In genomic region chr5:39016587-39017275, GRCh38 we compare ENCODE assay signal across 10 cellular contexts. TPM values are rescaled to one million over a fixed set of nuclear protein-coding genes. Genes with fewer than 3 reads are reported as not detected.
DNase-seq lines count a peak whose midpoint lies in the region; ATAC-seq and TF ChIP-seq lines count a peak whose summit lies in the region.
"Had no signal": no experiment of that assay in that cellular context is flagged by ENCODE, and none has a peak within 500 bp of the region (broad histone marks: within the 10 kb centered on the region; RNA-seq: fewer than 3 reads in every experiment).

No MANE protein-coding gene starts in this region.

- no TSS peak for BruUV-seq in PC-3 (replicated peaks; lab: Mats Ljungman, UMichigan)

- DNase-seq in NOMO-1 treated with DMSO at 0.1 percent for 48 hours (lab: John Stamatoyannopoulos, UW; ENCODE audit: unreplicated experiment) (peak; percentile 35), NOMO-1 treated with dmso at 0.1 percent for 144 hours (lab: John Stamatoyannopoulos, UW; ENCODE audit: unreplicated experiment) (no peak), PC-3 (no peak), fibroblast of gingiva (ENCODE audit: low read depth) (peak; percentile 45), DMS53 (lab: John Stamatoyannopoulos, UW) (no peak), NCI-H446 (lab: John Stamatoyannopoulos, UW) (no peak)
- DNase-seq: MV-4-11 had no signal

- H3K36me3 ChIP-seq in PC-3 (ENCODE audit: low read depth, low read length) (peaks cover 27% of the 10 kb centered on the region), skeletal muscle tissue (ENCODE audit: control insufficient read depth in 3 of 3, insufficient read depth in 3 of 3, low read length in 3 of 3) (peaks cover 0 to 4% (median 4%) of the 10 kb centered on the region in 3 donors)

- no peak overlapping the region for H3K9ac ChIP-seq in PC-3 (ENCODE audit: low read length)
- H3K9ac ChIP-seq in skeletal muscle tissue (ENCODE audit: low read depth in 1 of 3, low read length in 3 of 3), result no peak overlapping the region

- intact Hi-C loops in PC-3 (cut with micrococcal nuclease), result loop anchor here (5.0 kb wide), 1 partner anchor 46 kb away; no protein-coding TSS in a partner anchor

- H3K9me2 ChIP-seq in PC-3 (replicated peaks; ENCODE audit: low read length), result no peaks in the 10 kb centered on the region

- H3K27ac ChIP-seq in PC-3 (ENCODE audit: low read length) (peak overlapping the region; percentile 53), skeletal muscle tissue (ENCODE audit: low read depth, low read length) (peak overlapping the region; percentile 88)

- no peak for ATAC-seq in PC-3
- ATAC-seq in GM19395 (IDR thresholded peaks at IDR 0.05; ENCODE audit: unreplicated experiment), result no peak

- POLR2A ChIA-PET in PC-3 (lab: Charles Lee; ENCODE audit: unreplicated experiment), result no interaction called here

- H2AFZ ChIP-seq in PC-3 (ENCODE audit: low read length), result no peak overlapping the region

- H3K9me3 ChIP-seq in PC-3 (ENCODE audit: low read length) (no peaks in the 10 kb centered on the region), skeletal muscle tissue (ENCODE audit: control insufficient read depth in 3 of 3, low read length in 3 of 3) (no peaks in the 10 kb centered on the region)

- no peaks in the 10 kb centered on the region for H3F3A ChIP-seq in PC-3 (ENCODE audit: low read length, unreplicated experiment)

- no peak overlapping the region for H3K4me3 ChIP-seq in PC-3 (ENCODE audit: low read length)
- H3K4me3 ChIP-seq in skeletal muscle tissue (ENCODE audit: low read length in 3 of 3), result no peak overlapping the region
- H3K4me3 ChIP-seq: SJSA1 had no signal

- TF ChIP-seq CTCF in PC-3 (conservative IDR thresholded peaks at IDR 0.05; ENCODE audit: low read depth, low read length), result no peak

- H4K20me1 ChIP-seq in PC-3 (ENCODE audit: low read length), result no peaks in the 10 kb centered on the region

- H3K4me2 ChIP-seq in PC-3 (ENCODE audit: low read length), result no peak overlapping the region

- H3K79me2 ChIP-seq in PC-3 (ENCODE audit: low read length), result 0 out of 2 replicates have a peak, but pooled peaks cover 7% of the 10 kb centered on the region

- no peaks in the 10 kb centered on the region for H3K27me3 ChIP-seq in PC-3 (ENCODE audit: low read length)
- no peaks in the 10 kb centered on the region for H3K27me3 ChIP-seq in skeletal muscle tissue (ENCODE audit: control insufficient read depth in 3 of 3, insufficient read depth in 3 of 3, low read length in 3 of 3)
- H3K27me3 ChIP-seq: SJSA1 had no signal

- CTCF ChIA-PET in PC-3 (lab: Charles Lee), result no interaction called here

- H3K4me1 ChIP-seq in PC-3 (ENCODE audit: insufficient read depth, low read length), result peaks cover 21% of the 10 kb centered on the region
- peaks cover 16 to 19% (median 16%) of the 10 kb centered on the region in 3 donors for H3K4me1 ChIP-seq in skeletal muscle tissue (ENCODE audit: control insufficient read depth in 3 of 3, insufficient read depth in 3 of 3, low read length in 3 of 3)

RNA-seq across cellular contexts. Expression of gene RICTOR, which starts 57.5 kb away (rescaled TPM):
- total RNA-seq in PC-3 (2014; rRNA removed) (24.5 and 28.1 TPM in 2 replicates), skeletal muscle tissue (32.9 TPM)

Comparison
In these comparisons a context has a peak if more than half of its experiments do, and no peak if none do; other contexts are left out.
1. DNase-seq: peak in NOMO-1 treated with DMSO at 0.1 percent for 48 hours (single experiment) and fibroblast of gingiva (single experiment); none in NOMO-1 treated with dmso at 0.1 percent for 144 hours (single experiment), PC-3 (single experiment), DMS53 (single experiment) and NCI-H446 (0 of 2).